18 cellular contexts compared by ENCODE assay signal in genomic region chr1:223234164-223234501, GRCh38.
A peak's percentile ranks its signal among the peaks of the same experiment; 100 is the strongest.
DNase-seq lines count a peak whose midpoint lies in the region; ATAC-seq and TF ChIP-seq lines count a peak whose summit lies in the region.
"Had no signal": no experiment of that assay in that cellular context is flagged by ENCODE, and none has a peak within 500 bp of the region (broad histone marks: within the 10 kb centered on the region; RNA-seq: fewer than 3 reads in every experiment).

No MANE protein-coding gene starts in this region.

- peak overlapping the region; percentile 92 for H2AFZ ChIP-seq in mammary epithelial cell (ENCODE audit: low read depth, low read length)

- H3K36me3 Mint-ChIP-seq in stimulated activated naive CD8-positive, alpha-beta T cell treated with anti-CD3 and anti-CD28 coated beads, Interleukin-15, Interleukin-2, amounts not matched to agents 100 ng/mL and 50 ng/mL, for 24 hours (ENCODE audit: low read depth) = no peaks in the 10 kb centered on the region
- H3K36me3 Mint-ChIP-seq: WTC11 had no signal

- no peaks in the 10 kb centered on the region for H3K9me3 ChIP-seq in mammary epithelial cell (replicated peaks; ENCODE audit: insufficient read depth, low read length)
- H3K9me3 ChIP-seq in mesodermal cell (ENCODE audit: control insufficient read depth, low read length) = no peaks in the 10 kb centered on the region
- H3K9me3 ChIP-seq: Peyer's patch had no signal

- H3K4me2 ChIP-seq in mammary epithelial cell (ENCODE audit: insufficient read depth, low read depth, low read length) = peak overlapping the region; percentile 59

- no peak for DNase-seq in stimulated activated naive CD8-positive, alpha-beta T cell treated with anti-CD3 and anti-CD28 coated beads, Interleukin-15, amount 100 ng/mL, for 72 hours
- no peak for DNase-seq in mammary epithelial cell
- DNase-seq in amniotic stem cell (lab: John Stamatoyannopoulos, UW) = no peak
- no peak for DNase-seq in HUDEP-2 (lab: John Stamatoyannopoulos, UW; ENCODE audit: unreplicated experiment in 76 of 76)
- DNase-seq in NCI-H345 (lab: John Stamatoyannopoulos, UW) = no peak
- DNase-seq in DMS153 (lab: John Stamatoyannopoulos, UW) = no peak
- DNase-seq: activated effector memory CD4-positive, alpha-beta T cell treated with Interleukin-2 at 50 U/mL for 16 hours; effector CD4-positive, alpha-beta T cell; KG1; naive thymus-derived CD8-positive, alpha-beta T cell; NCI-H1092 treated with DMSO at 0.1 percent for 48 hours; NCI-H748 treated with DMSO at 0.1 percent for 48 hours; Peyer's patch; stimulated activated naive CD4-positive, alpha-beta T cell treated with Interleukin-2 at 50 U/mL for 16 hours had no signal

- no TSS peak for BruUV-seq in mammary epithelial cell (replicated peaks; lab: Mats Ljungman, UMichigan)

- no peak overlapping the region for H3K9ac ChIP-seq in mammary epithelial cell (ENCODE audit: insufficient read depth, low read length)

- TF ChIP-seq CTCF in mammary epithelial cell (conservative IDR thresholded peaks at IDR 0.05 in 1 of 2, IDR thresholded peaks at IDR 0.05 in 1 of 2; ENCODE audit: extremely low read depth in 1 of 2, insufficient read depth in 1 of 2, low read depth in 1 of 2, low read length in 2 of 2) = no peak

- peaks cover 64% of the 10 kb centered on the region for H3K4me1 Mint-ChIP-seq in stimulated activated naive CD8-positive, alpha-beta T cell treated with anti-CD3 and anti-CD28 coated beads, Interleukin-15, Interleukin-2, amounts not matched to agents 100 ng/mL and 50 ng/mL, for 24 hours (ENCODE audit: low read depth)
- H3K4me1 Mint-ChIP-seq in stimulated activated naive CD8-positive, alpha-beta T cell treated with anti-CD3 and anti-CD28 coated beads, Interleukin-15, amount 100 ng/mL, for 72 hours = peaks cover 71% of the 10 kb centered on the region
- H3K4me1 Mint-ChIP-seq: WTC11 had no signal

- intact Hi-C loops in mammary epithelial cell (cut with micrococcal nuclease) = loop anchor here (5.0 to 10.0 kb wide), 3 partner anchors 92 to 191 kb away; partner anchors contain the start of gene TLR5

- peaks cover 18% of the 10 kb centered on the region for H3K9me3 Mint-ChIP-seq in stimulated activated naive CD8-positive, alpha-beta T cell treated with anti-CD3 and anti-CD28 coated beads, Interleukin-15, Interleukin-2, amounts not matched to agents 100 ng/mL and 50 ng/mL, for 24 hours
- H3K9me3 Mint-ChIP-seq in stimulated activated naive CD8-positive, alpha-beta T cell treated with anti-CD3 and anti-CD28 coated beads, Interleukin-15, amount 100 ng/mL, for 72 hours = peaks cover 14 to 22% of the 10 kb centered on the region in 2 donors

- H3K4me3 Mint-ChIP-seq in stimulated activated naive CD8-positive, alpha-beta T cell treated with anti-CD3 and anti-CD28 coated beads, Interleukin-15, Interleukin-2, amounts not matched to agents 100 ng/mL and 50 ng/mL, for 24 hours = no peak overlapping the region
- H3K4me3 Mint-ChIP-seq in stimulated activated naive CD8-positive, alpha-beta T cell treated with anti-CD3 and anti-CD28 coated beads, Interleukin-15, amount 100 ng/mL, for 72 hours = peak overlapping the region in 1 of 2 donors; percentile 3
- H3K4me3 Mint-ChIP-seq: WTC11 had no signal

- WGBS in mammary epithelial cell (ENCODE audit: low coverage, missing lambda C conversion rate) = 43% methylated on average over 1 of the region's 1 CpG
- 83% methylated on average over 1 of the region's 1 CpG; no CpG with 5 or more reads in 1 of the 2 experiments for WGBS in mesodermal cell (ENCODE audit: insufficient coverage in 2 of 2), 2 experiments

- H3K27me3 Mint-ChIP-seq in stimulated activated naive CD8-positive, alpha-beta T cell treated with anti-CD3 and anti-CD28 coated beads, Interleukin-15, Interleukin-2, amounts not matched to agents 100 ng/mL and 50 ng/mL, for 24 hours = peaks cover 3% of the 10 kb centered on the region
- no peaks in the 10 kb centered on the region for H3K27me3 Mint-ChIP-seq in stimulated activated naive CD8-positive, alpha-beta T cell treated with anti-CD3 and anti-CD28 coated beads, Interleukin-15, amount 100 ng/mL, for 72 hours
- H3K27me3 Mint-ChIP-seq: naive thymus-derived CD8-positive, alpha-beta T cell had no signal

- no peaks in the 10 kb centered on the region for H4K20me1 ChIP-seq in mammary epithelial cell (ENCODE audit: insufficient read depth, low read length)

- H3K4me3 ChIP-seq in mammary epithelial cell (replicated peaks in 1 of 3; ENCODE audit: insufficient read depth in 1 of 3, low read depth in 2 of 3, low read length in 3 of 3) (no peak overlapping the region), mesodermal cell (ENCODE audit: extremely low read depth, insufficient read depth, low read length, poor library complexity, severe bottlenecking) (no peak overlapping the region)
- H3K4me3 ChIP-seq: Peyer's patch had no signal

- no peak for ATAC-seq in stimulated activated naive CD8-positive, alpha-beta T cell treated with anti-CD3 and anti-CD28 coated beads, Interleukin-15, amount 100 ng/mL, for 72 hours
- ATAC-seq: naive thymus-derived CD8-positive, alpha-beta T cell; WTC11 had no signal

- H3K4me1 ChIP-seq in mammary epithelial cell (ENCODE audit: insufficient read depth, low read length) = peaks cover 55% of the 10 kb centered on the region
- peaks cover 48% of the 10 kb centered on the region for H3K4me1 ChIP-seq in mesodermal cell (ENCODE audit: control insufficient read depth, insufficient read depth, low read length, poor library complexity, severe bottlenecking)
- H3K4me1 ChIP-seq: Peyer's patch had no signal

- CTCF ChIA-PET in mammary epithelial cell (lab: Charles Lee; ENCODE audit: low non-redundant PET) = no interaction called here

- H3K36me3 ChIP-seq in mammary epithelial cell (ENCODE audit: insufficient read depth, low read length) (no peaks in the 10 kb centered on the region), mesodermal cell (ENCODE audit: control insufficient read depth, insufficient read depth, low read length) (no peaks in the 10 kb centered on the region)
- H3K36me3 ChIP-seq: Peyer's patch had no signal

- H3K27me3 ChIP-seq in mammary epithelial cell (ENCODE audit: insufficient read depth, low read length) = no peaks in the 10 kb centered on the region
- H3K27me3 ChIP-seq: Peyer's patch had no signal

- in situ Hi-C loops in mammary epithelial cell (cut with MboI; ENCODE audit: low sequenced_read_pairs in 2 of 2) = no loop called here

- dilution Hi-C loops in mammary epithelial cell (cut with HindIII; ENCODE audit: low sequenced_read_pairs) = no loop called here

- peak overlapping the region; percentile 53 for H3K27ac Mint-ChIP-seq in stimulated activated naive CD8-positive, alpha-beta T cell treated with anti-CD3 and anti-CD28 coated beads, Interleukin-15, Interleukin-2, amounts not matched to agents 100 ng/mL and 50 ng/mL, for 24 hours
- H3K27ac Mint-ChIP-seq in stimulated activated naive CD8-positive, alpha-beta T cell treated with anti-CD3 and anti-CD28 coated beads, Interleukin-15, amount 100 ng/mL, for 72 hours = no peak overlapping the region
- H3K27ac Mint-ChIP-seq: progenitor cell of endocrine pancreas, WTC11 had no signal

- H3K27ac ChIP-seq in mammary epithelial cell (ENCODE audit: insufficient read depth, low read depth, low read length) = peak overlapping the region; percentile 91
- peak overlapping the region; percentile 87 for H3K27ac ChIP-seq in mesodermal cell (ENCODE audit: low read depth, low read length, severe bottlenecking)
- H3K27ac ChIP-seq: Peyer's patch had no signal

- H3K79me2 ChIP-seq in mammary epithelial cell (ENCODE audit: insufficient read depth, low read length) = no peaks in the 10 kb centered on the region
